Comparison of ENCODE assay signal across 23 cellular contexts in genomic region chr19:35320285-35320706, GRCh38. TPM values are rescaled to one million over a fixed set of nuclear protein-coding genes. Genes with fewer than 3 reads are reported as not detected.
DNase-seq lines count a peak whose midpoint lies in the region; ATAC-seq, FAIRE-seq and TF ChIP-seq lines count a peak whose summit lies in the region.
"Had no signal": no experiment of that assay in that cellular context is flagged by ENCODE, and none has a peak within 500 bp of the region (broad histone marks: within the 10 kb centered on the region; RNA-seq: fewer than 3 reads in every experiment).

No MANE protein-coding gene starts in this region.

- peaks cover 0 to 11% of the 10 kb centered on the region in 2 donors for H3K36me3 Mint-ChIP-seq in CD14-positive monocyte
- H3K36me3 Mint-ChIP-seq in Caco-2 (ENCODE audit: insufficient read depth, unreplicated experiment): no peaks in the 10 kb centered on the region

- H4K20me1 ChIP-seq in Karpas-422 (ENCODE audit: insufficient read depth, low read depth, low read length) (no peaks in the 10 kb centered on the region), GM12878 (ENCODE audit: control insufficient read depth, insufficient read depth) (no peaks in the 10 kb centered on the region)

- H3K27ac Mint-ChIP-seq in CD14-positive monocyte: peak overlapping the region; percentile 81 to 99 (median 98)
- H3K27ac Mint-ChIP-seq in Caco-2 (ENCODE audit: unreplicated experiment): no peak overlapping the region
- H3K27ac Mint-ChIP-seq: activated T-helper 2 cell treated with anti-CD3 and anti-CD28 coated beads, Interferon-gamma antibody, Interleukin-2, Interleukin-4, amounts not matched to agents 10 μg/mL and 5 μg/mL and 100 μg/mL, durations not matched to agents 14 hours and 24 hours and 36 hours; nephron had no signal

- POLR2A ChIA-PET in GM12878 (lab: Charles Lee): interaction anchor here (0.5 to 3.3 kb wide), 7 partner anchors 10 to 152 kb away, joined by 3 to 33 read pairs (median 3); partner anchors contain the start of gene CD22
- POLR2A ChIA-PET in Caco-2 (lab: Charles Lee): no interaction called here

- TF ChIP-seq CTCF in CD14-positive monocyte (IDR thresholded peaks at IDR 0.05): no peak
- no peak for TF ChIP-seq CTCF in GM12878 (IDR thresholded peaks at IDR 0.05 in 2 of 3, conservative IDR thresholded peaks at IDR 0.05 in 1 of 3; ENCODE audit: control insufficient read depth in 2 of 3, extremely low read depth in 1 of 3, insufficient read depth in 1 of 3, low read depth in 3 of 3, low read length in 3 of 3)
- no peak for TF ChIP-seq CTCF in spleen (IDR thresholded peaks at IDR 0.05 in 8 of 11, conservative IDR thresholded peaks at IDR 0.05 in 3 of 11)
- TF ChIP-seq CTCF in Caco-2 (IDR thresholded peaks at IDR 0.05; ENCODE audit: insufficient read depth in 1 of 2, low read depth in 1 of 2, low read length in 1 of 2, severe bottlenecking in 1 of 2, unreplicated experiment in 1 of 2): no peak

- TF ChIP-seq POLR2A in GM12878 (IDR thresholded peaks at IDR 0.05; ENCODE audit: low read depth, low read length): no peak
- TF ChIP-seq POLR2A in spleen (IDR thresholded peaks at IDR 0.05): no peak

- no TSS peak for BruUV-seq in GM12878 (replicated peaks; lab: Mats Ljungman, UMichigan)
- no TSS peak for BruUV-seq in Caco-2 (replicated peaks; lab: Mats Ljungman, UMichigan)

- H2AFZ ChIP-seq in Karpas-422 (ENCODE audit: low read length) (no peak overlapping the region), GM12878 (ENCODE audit: control insufficient read depth, low read depth, low read length) (peak overlapping the region; percentile 65)

- WGBS in GM12878 (ENCODE audit: insufficient coverage, insufficient replicate concordance, low lambda C conversion rate, missing lambda C conversion rate): 22% methylated on average over 7 of the region's 7 CpGs
- WGBS in spleen, 5 donors: 22 to 34% (median 26%) methylated on average over 6 to 7 of the region's 7 CpGs

- H3K27ac ChIP-seq in Karpas-422 (ENCODE audit: low read length) (peak overlapping the region; percentile 73), GM12878 (ENCODE audit: control insufficient read depth, insufficient read depth) (no peak overlapping the region), spleen (peak overlapping the region; percentile 27 to 84 (median 77))
- H3K27ac ChIP-seq: foreskin keratinocyte, prostate gland had no signal

- no peak for TF ChIP-seq RAD21 in GM12878 (IDR thresholded peaks at IDR 0.05; ENCODE audit: insufficient read depth, low read depth, low read length)

- H3K4me1 ChIP-seq in Karpas-422 (ENCODE audit: low read length) (peaks cover 64% of the 10 kb centered on the region), GM12878 (ENCODE audit: control insufficient read depth, insufficient read depth, low read length) (peaks cover 32% of the 10 kb centered on the region), spleen (peaks cover 24 to 98% (median 63%) of the 10 kb centered on the region in 6 donors), Caco-2 (no peaks in the 10 kb centered on the region)
- H3K4me1 ChIP-seq: foreskin keratinocyte, prostate gland had no signal

- TF ChIP-seq EP300 in GM12878 (IDR thresholded peaks at IDR 0.05; ENCODE audit: borderline replicate concordance in 1 of 2, control insufficient read depth in 1 of 2, low read depth in 2 of 2, low read length in 2 of 2): no peak; a peak in 1 of 4 replicates

- H3K9me3 Mint-ChIP-seq in CD14-positive monocyte: peaks cover 0 to 7% (median 2%) of the 10 kb centered on the region in 7 donors
- peaks cover 9% of the 10 kb centered on the region for H3K9me3 Mint-ChIP-seq in Caco-2 (ENCODE audit: unreplicated experiment)
- H3K9me3 Mint-ChIP-seq: activated T-helper 2 cell treated with anti-CD3 and anti-CD28 coated beads, Interferon-gamma antibody, Interleukin-2, Interleukin-4, amounts not matched to agents 10 μg/mL and 5 μg/mL and 100 μg/mL, durations not matched to agents 14 hours and 24 hours and 36 hours; nephron had no signal

- intact Hi-C loops in CD14-positive monocyte (cut with micrococcal nuclease) (no loop called here), GM12878 (cut with micrococcal nuclease; ENCODE audit: unreplicated experiment) (no loop called here), spleen (cut with DNase I; ENCODE audit: low total_unique reads) (no loop called here), Caco-2 (cut with micrococcal nuclease; ENCODE audit: unreplicated experiment) (no loop called here)

- no peak for FAIRE-seq in GM12878 (lab: Jason Lieb, UNC)
- FAIRE-seq: G401.6, HTR-8/SVneo had no signal

- H3K4me3 ChIP-seq in Karpas-422 (ENCODE audit: low read length) (peak overlapping the region; percentile 51), GM12878 (no peak overlapping the region), spleen (peak overlapping the region in 1 of 8 donors; percentile 16), Caco-2 (ENCODE audit: low read depth, low read length) (no peak overlapping the region)
- H3K4me3 ChIP-seq: MG63, prostate gland, stomach had no signal

- peak; percentile 38 for ATAC-seq in GM12878
- no peak for ATAC-seq in HG03196 (IDR thresholded peaks at IDR 0.05; ENCODE audit: unreplicated experiment)
- ATAC-seq: foreskin keratinocyte, Panc1 had no signal

- H3K9me2 ChIP-seq in Karpas-422 (replicated peaks; ENCODE audit: insufficient read depth, low read length): no peaks in the 10 kb centered on the region

- H3K4me2 ChIP-seq in Karpas-422 (ENCODE audit: low read depth, low read length, poor library complexity, severe bottlenecking) (peak overlapping the region; percentile 70), GM12878 (ENCODE audit: control insufficient read depth, insufficient read depth) (peak overlapping the region; percentile 54)

- DNase-seq in CD14-positive monocyte (ENCODE audit: low spot score) (peak; percentile 81), Karpas-422 (peak; percentile 87), GM12878 (ENCODE audit: low read depth, low spot score) (no peak), spleen (no peak), cortex of kidney (lab: John Stamatoyannopoulos, UW) (no peak), Caco-2 (no peak)
- no peak for DNase-seq in stimulated activated CD4-positive, alpha-beta T cell treated with anti-CD3 and anti-CD28 coated beads, Interleukin-4, amount 100 ng/mL, for 4 hours
- DNase-seq: amniotic stem cell, foreskin keratinocyte, H7, MG63, NCI-H2107, stomach had no signal

- H3K27me3 ChIP-seq in Karpas-422 (ENCODE audit: low read length): no peaks in the 10 kb centered on the region
- H3K27me3 ChIP-seq in GM12878 (replicated peaks in 1 of 2; ENCODE audit: control insufficient read depth in 2 of 2, insufficient read depth in 2 of 2, low read length in 1 of 2): no peaks in the 10 kb centered on the region
- H3K27me3 ChIP-seq in spleen (replicated peaks in 1 of 7): no peaks in the 10 kb centered on the region
- no peaks in the 10 kb centered on the region for H3K27me3 ChIP-seq in Caco-2 (replicated peaks; ENCODE audit: control insufficient read depth, insufficient read depth, low read length)

- CTCF ChIA-PET in GM12878 (lab: Yijun Ruan, JAX) (interaction anchor here (1.0 to 4.7 kb wide), 6 partner anchors 11 to 179 kb away, joined by 3 to 35 read pairs (median 6); partner anchors contain the start of gene CD22), Caco-2 (lab: Charles Lee) (no interaction called here)

- in situ Hi-C loops in GM12878 (cut with MboI): no loop called here

- peaks cover 74% of the 10 kb centered on the region for H3K4me1 Mint-ChIP-seq in CD14-positive monocyte
- H3K4me1 Mint-ChIP-seq in Caco-2 (ENCODE audit: low read depth, unreplicated experiment): peaks cover 14% of the 10 kb centered on the region

- SMC1A ChIA-PET in GM12878 (lab: Charles Lee; ENCODE audit: uncharacterized antibody, unreplicated experiment): interaction anchor here (0.9 to 11.0 kb wide), 9 partner anchors 8 to 146 kb away, joined by 3 to 122 read pairs (median 3); partner anchors contain the start of genes CD22 and FFAR1

- peak overlapping the region; percentile 41 to 74 for H3K4me3 Mint-ChIP-seq in CD14-positive monocyte
- no peak overlapping the region for H3K4me3 Mint-ChIP-seq in Caco-2 (ENCODE audit: unreplicated experiment)
- H3K4me3 Mint-ChIP-seq: central memory CD8-positive, alpha-beta T cell; nephron had no signal

- H3K36me3 ChIP-seq in Karpas-422 (ENCODE audit: insufficient read depth, low read length) (no peaks in the 10 kb centered on the region), GM12878 (ENCODE audit: control insufficient read depth in 2 of 2, insufficient read depth in 2 of 2, low read length in 1 of 2) (no peaks in the 10 kb centered on the region), spleen (no peaks in the 10 kb centered on the region), Caco-2 (ENCODE audit: control insufficient read depth, insufficient read depth, low read length) (no peaks in the 10 kb centered on the region)
- H3K36me3 ChIP-seq: MG63, prostate gland, stomach had no signal

- RAD21 ChIA-PET in GM12878 (lab: Charles Lee; ENCODE audit: unreplicated experiment): interaction anchor here (0.7 to 4.5 kb wide), 8 partner anchors 12 to 175 kb away, joined by 3 to 54 read pairs (median 4); partner anchors contain the start of gene CD22

- no peaks in the 10 kb centered on the region for H3K79me2 ChIP-seq in Karpas-422 (ENCODE audit: low read length)
- no peaks in the 10 kb centered on the region for H3K79me2 ChIP-seq in GM12878 (ENCODE audit: control insufficient read depth, insufficient read depth, low read length)

- H3K9ac ChIP-seq in Karpas-422 (ENCODE audit: low read length) (peak overlapping the region; percentile 55), GM12878 (ENCODE audit: control insufficient read depth, insufficient read depth, low read length) (peak overlapping the region; percentile 14; the same call in 1 of the 2 replicates)

- peaks cover 0 to 3% (median 2%) of the 10 kb centered on the region in 3 donors for H3K27me3 Mint-ChIP-seq in CD14-positive monocyte (ENCODE audit: low read depth in 3 of 3)
- no peaks in the 10 kb centered on the region for H3K27me3 Mint-ChIP-seq in Caco-2 (ENCODE audit: insufficient read depth, unreplicated experiment)

- H3K9me3 ChIP-seq in Karpas-422 (ENCODE audit: low read length) (peaks cover 4% of the 10 kb centered on the region), GM12878 (replicated peaks; ENCODE audit: control insufficient read depth, insufficient read depth, low read length) (peaks cover 2% of the 10 kb centered on the region; the same call in 2 of the 3 replicates), spleen (peaks cover 0 to 9% (median 2%) of the 10 kb centered on the region in 8 donors), Caco-2 (peaks cover 4% of the 10 kb centered on the region; the same call in 1 of the 2 replicates)
- H3K9me3 ChIP-seq: MG63, prostate gland had no signal

RNA-seq across cellular contexts. Expression of gene CD22, which starts 8.7 kb away (rescaled TPM):
- polyA plus RNA-seq in CD14-positive monocyte: under 1 TPM; 0.24 to 0.88 TPM
- total RNA-seq in Karpas-422 (2014; rRNA removed; shearing (Covaris generic); ENCODE audit: low replicate concordance): 454 and 602 TPM in 2 replicates
- total RNA-seq in GM12878 (2013; cell fraction: nucleolus; rRNA removed): 1,882 and 2,109 TPM in 2 replicates
- total RNA-seq in GM12878 (2014; rRNA removed): 238 and 245 TPM in 2 replicates
- 124 and 140 TPM in 2 replicates for total RNA-seq in GM12878 (2014; rRNA removed; fragmentation: Illumina TruSeq; extraction: Trizol)
- 261 and 294 TPM in 2 replicates for total RNA-seq in GM12878 (2021)
- 284 TPM for polyA plus RNA-seq in GM12878 (2011; ENCODE audit: low read depth)
- polyA plus RNA-seq in GM12878 (2011; rRNA removed): 216 and 271 TPM in 2 replicates
- polyA plus RNA-seq in GM12878 (2011; cell fraction: cytosol; rRNA removed): 276 and 316 TPM in 2 replicates
- 443 and 480 TPM in 2 replicates for polyA plus RNA-seq in GM12878 (2011; cell fraction: nucleus; rRNA removed)
- polyA plus RNA-seq in GM12878 (2012): 310 and 327 TPM in 2 replicates
- polyA plus RNA-seq in GM12878 (2014; fragmentation: Illumina TruSeq; extraction: Trizol): 288 and 344 TPM in 2 replicates
- 10 to 100 TPM; 23.0 to 24.4 TPM for polyA plus RNA-seq in GM12878 (2014; fragmentation: Nextera tagmentation; extraction: Ambion mirVana)
- polyA plus RNA-seq in GM12878 (2014; rRNA removed): 316 and 325 TPM in 2 replicates
- polyA plus RNA-seq in GM12878 (2016; fragmentation: Nextera tagmentation; extraction: Ambion mirVana): 10 to 100 TPM; 78.2 to 81.0 TPM
- polyA minus RNA-seq in GM12878 (2011; rRNA and poly(A)+ RNA removed): 482 and 491 TPM in 2 replicates
- polyA minus RNA-seq in GM12878 (2011; cell fraction: cytosol; rRNA and poly(A)+ RNA removed): 141 and 142 TPM in 2 replicates
- 170 and 251 TPM in 2 replicates for polyA minus RNA-seq in GM12878 (2011; cell fraction: nucleus; rRNA and poly(A)+ RNA removed)
- total RNA-seq in spleen: 100 to 1,000 TPM; 251 to 446 (median 339) TPM
- polyA plus RNA-seq in spleen: 100 to 1,000 TPM; 292 to 445 (median 394) TPM
- not detected in 2 replicates for total RNA-seq in Caco-2 (2022)
- total RNA-seq: foreskin keratinocyte, H7 had no signal
- polyA plus RNA-seq: foreskin keratinocyte had no signal

RNA-seq across cellular contexts. Expression of gene FFAR1, which starts 27.4 kb away (rescaled TPM):
- polyA plus RNA-seq in CD14-positive monocyte (not detected), GM12878 (2011; rRNA removed) (0.13 and 0.15 TPM in 2 replicates), GM12878 (2014; fragmentation: Illumina TruSeq; extraction: Trizol) (0.10 TPM in 1 of 2 replicates, not detected in the other), GM12878 (2014; fragmentation: Nextera tagmentation; extraction: Ambion mirVana) (under 1 TPM; 0.05 to 0.07 TPM), GM12878 (2014; rRNA removed) (0.32 and 0.51 TPM in 2 replicates), GM12878 (2016; fragmentation: Nextera tagmentation; extraction: Ambion mirVana) (not detected), spleen (under 1 TPM; 0.18 to 0.52 (median 0.26) TPM)
- 0.34 and 2.0 TPM in 2 replicates for total RNA-seq in Karpas-422 (2014; rRNA removed; shearing (Covaris generic); ENCODE audit: low replicate concordance)
- 4.1 and 5.1 TPM in 2 replicates for total RNA-seq in GM12878 (2013; cell fraction: nucleolus; rRNA removed)
- total RNA-seq in GM12878 (2014; rRNA removed) (0.27 and 0.28 TPM in 2 replicates), GM12878 (2014; rRNA removed; fragmentation: Illumina TruSeq; extraction: Trizol) (0.13 TPM in 1 of 2 replicates, not detected in the other), GM12878 (2021) (0.43 and 0.62 TPM in 2 replicates), spleen (under 1 TPM in 4 of 7 donors, not detected in 3; 0.16 to 0.32 (median 0.28) TPM), Caco-2 (2022) (not detected in 2 replicates)
- polyA plus RNA-seq in GM12878 (2011; ENCODE audit: low read depth): 0.92 TPM
- 0.19 and 0.28 TPM in 2 replicates for polyA plus RNA-seq in GM12878 (2011; cell fraction: cytosol; rRNA removed)
- polyA plus RNA-seq in GM12878 (2011; cell fraction: nucleus; rRNA removed): 1.5 TPM in 2 replicates
- 0.49 and 1.6 TPM in 2 replicates for polyA plus RNA-seq in GM12878 (2012)
- polyA minus RNA-seq in GM12878 (2011; rRNA and poly(A)+ RNA removed): 0.26 TPM in 1 of 2 replicates, not detected in the other
- not detected in 2 replicates for polyA minus RNA-seq in GM12878 (2011; cell fraction: cytosol; rRNA and poly(A)+ RNA removed)
- polyA minus RNA-seq in GM12878 (2011; cell fraction: nucleus; rRNA and poly(A)+ RNA removed): 0.24 and 0.77 TPM in 2 replicates
- total RNA-seq: activated CD8-positive, alpha-beta memory T cell treated with anti-CD3 and anti-CD28 coated beads for 36 hours; foreskin keratinocyte; H7; lower leg skin had no signal
- polyA plus RNA-seq: foreskin keratinocyte, stomach had no signal

RNA-seq across cellular contexts. Expression of gene MAG, which starts 28.3 kb away (rescaled TPM):
- polyA plus RNA-seq in CD14-positive monocyte (not detected), GM12878 (2011; rRNA removed) (0.03 and 0.23 TPM in 2 replicates), GM12878 (2014; fragmentation: Illumina TruSeq; extraction: Trizol) (0.06 TPM in 2 replicates), GM12878 (2014; fragmentation: Nextera tagmentation; extraction: Ambion mirVana) (not detected), GM12878 (2014; rRNA removed) (0.63 and 0.82 TPM in 2 replicates), GM12878 (2016; fragmentation: Nextera tagmentation; extraction: Ambion mirVana) (under 1 TPM; 0.16 to 0.23 TPM), spleen (under 1 TPM; 0.07 to 0.42 (median 0.16) TPM)
- 0.36 TPM in 1 of 2 replicates, not detected in the other for total RNA-seq in Karpas-422 (2014; rRNA removed; shearing (Covaris generic); ENCODE audit: low replicate concordance)
- 1.0 and 2.8 TPM in 2 replicates for total RNA-seq in GM12878 (2013; cell fraction: nucleolus; rRNA removed)
- total RNA-seq in GM12878 (2014; rRNA removed) (0.11 and 0.17 TPM in 2 replicates), GM12878 (2014; rRNA removed; fragmentation: Illumina TruSeq; extraction: Trizol) (0.05 and 0.09 TPM in 2 replicates), GM12878 (2021) (0.27 and 0.56 TPM in 2 replicates), spleen (10 to 100 TPM in 3 of 7 donors, under 1 TPM in 2, not detected in 2; 0.26 to 55.2 (median 35.1) TPM), Caco-2 (2022) (0.41 TPM in 1 of 2 replicates, not detected in the other)
- polyA plus RNA-seq in GM12878 (2011; ENCODE audit: low read depth): not detected
- 0.10 and 0.13 TPM in 2 replicates for polyA plus RNA-seq in GM12878 (2011; cell fraction: cytosol; rRNA removed)
- polyA plus RNA-seq in GM12878 (2011; cell fraction: nucleus; rRNA removed): 0.26 and 0.28 TPM in 2 replicates
- 0.11 TPM in 1 of 2 replicates, not detected in the other for polyA plus RNA-seq in GM12878 (2012)
- 0.10 and 0.22 TPM in 2 replicates for polyA minus RNA-seq in GM12878 (2011; rRNA and poly(A)+ RNA removed)
- polyA minus RNA-seq in GM12878 (2011; cell fraction: cytosol; rRNA and poly(A)+ RNA removed): 0.53 TPM in 1 of 2 replicates, not detected in the other
- not detected in 2 replicates for polyA minus RNA-seq in GM12878 (2011; cell fraction: nucleus; rRNA and poly(A)+ RNA removed)
- total RNA-seq: activated CD8-positive, alpha-beta memory T cell treated with anti-CD3 and anti-CD28 coated beads for 36 hours; foreskin keratinocyte had no signal
- polyA plus RNA-seq: foreskin keratinocyte had no signal

RNA-seq across cellular contexts. Expression of gene FFAR3, which starts 38.0 kb away (rescaled TPM):
- polyA plus RNA-seq in CD14-positive monocyte (1 to 10 TPM; 1.2 TPM), GM12878 (2011; rRNA removed) (not detected in 2 replicates), GM12878 (2014; fragmentation: Illumina TruSeq; extraction: Trizol) (0.15 TPM in 1 of 2 replicates, not detected in the other), GM12878 (2014; fragmentation: Nextera tagmentation; extraction: Ambion mirVana) (not detected), GM12878 (2014; rRNA removed) (not detected in 2 replicates), GM12878 (2016; fragmentation: Nextera tagmentation; extraction: Ambion mirVana) (not detected), spleen (under 1 TPM; 0.30 to 0.45 (median 0.33) TPM)
- total RNA-seq in Karpas-422 (2014; rRNA removed; shearing (Covaris generic); ENCODE audit: low replicate concordance): not detected in 2 replicates
- 0.42 and 0.44 TPM in 2 replicates for total RNA-seq in GM12878 (2013; cell fraction: nucleolus; rRNA removed)
- total RNA-seq in GM12878 (2014; rRNA removed) (not detected in 2 replicates), GM12878 (2014; rRNA removed; fragmentation: Illumina TruSeq; extraction: Trizol) (not detected in 2 replicates), GM12878 (2021) (0.18 TPM in 1 of 2 replicates, not detected in the other), spleen (1 to 10 TPM in 4 of 7 donors, under 1 TPM in 2, not detected in 1; 0.55 to 3.2 (median 2.0) TPM), Caco-2 (2022) (not detected in 2 replicates)
- not detected for polyA plus RNA-seq in GM12878 (2011; ENCODE audit: low read depth)
- not detected in 2 replicates for polyA plus RNA-seq in GM12878 (2011; cell fraction: cytosol; rRNA removed)
- 0.12 and 0.36 TPM in 2 replicates for polyA plus RNA-seq in GM12878 (2011; cell fraction: nucleus; rRNA removed)
- 0.15 TPM in 1 of 2 replicates, not detected in the other for polyA plus RNA-seq in GM12878 (2012)
- polyA minus RNA-seq in GM12878 (2011; rRNA and poly(A)+ RNA removed): not detected in 2 replicates
- polyA minus RNA-seq in GM12878 (2011; cell fraction: cytosol; rRNA and poly(A)+ RNA removed): not detected in 2 replicates
- polyA minus RNA-seq in GM12878 (2011; cell fraction: nucleus; rRNA and poly(A)+ RNA removed): not detected in 2 replicates
- total RNA-seq: foreskin keratinocyte, H7, lower leg skin, stomach had no signal
- polyA plus RNA-seq: foreskin keratinocyte had no signal

RNA-seq across cellular contexts. Expression of gene HAMP, which starts 38.0 kb away (rescaled TPM):
- polyA plus RNA-seq in CD14-positive monocyte (not detected), GM12878 (2011; rRNA removed) (0.03 TPM in 1 of 2 replicates, not detected in the other), GM12878 (2014; fragmentation: Illumina TruSeq; extraction: Trizol) (0.10 TPM in 1 of 2 replicates, not detected in the other), GM12878 (2014; fragmentation: Nextera tagmentation; extraction: Ambion mirVana) (under 1 TPM; 0.58 to 0.71 TPM), GM12878 (2014; rRNA removed) (0.53 TPM in 1 of 2 replicates, not detected in the other), GM12878 (2016; fragmentation: Nextera tagmentation; extraction: Ambion mirVana) (under 1 TPM; 0.23 to 0.63 TPM), spleen (1 to 10 TPM in 2 of 3 donors, under 1 TPM in 1; 0.48 to 5.0 (median 2.0) TPM)
- 0.45 TPM in 1 of 2 replicates, not detected in the other for total RNA-seq in Karpas-422 (2014; rRNA removed; shearing (Covaris generic); ENCODE audit: low replicate concordance)
- 0.17 TPM in 1 of 2 replicates, not detected in the other for total RNA-seq in GM12878 (2013; cell fraction: nucleolus; rRNA removed)
- total RNA-seq in GM12878 (2014; rRNA removed) (0.45 TPM in 1 of 2 replicates, not detected in the other), GM12878 (2014; rRNA removed; fragmentation: Illumina TruSeq; extraction: Trizol) (0.36 TPM in 1 of 2 replicates, not detected in the other), GM12878 (2021) (not detected in 2 replicates), spleen (under 1 TPM in 2 of 7 donors, not detected in 5; 0.60 to 0.67 TPM), Caco-2 (2022) (not detected in 2 replicates)
- 0.31 TPM for polyA plus RNA-seq in GM12878 (2011; ENCODE audit: low read depth)
- polyA plus RNA-seq in GM12878 (2011; cell fraction: cytosol; rRNA removed): 0.15 TPM in 1 of 2 replicates, not detected in the other
- 0.42 and 0.45 TPM in 2 replicates for polyA plus RNA-seq in GM12878 (2011; cell fraction: nucleus; rRNA removed)
- polyA plus RNA-seq in GM12878 (2012): 0.17 and 0.26 TPM in 2 replicates
- 0.07 and 0.15 TPM in 2 replicates for polyA minus RNA-seq in GM12878 (2011; rRNA and poly(A)+ RNA removed)
- not detected in 2 replicates for polyA minus RNA-seq in GM12878 (2011; cell fraction: cytosol; rRNA and poly(A)+ RNA removed)
- 0.24 and 0.77 TPM in 2 replicates for polyA minus RNA-seq in GM12878 (2011; cell fraction: nucleus; rRNA and poly(A)+ RNA removed)
- total RNA-seq: foreskin keratinocyte, H7, lower leg skin had no signal
- polyA plus RNA-seq: foreskin keratinocyte had no signal

Comparison
In these comparisons a context has a peak if more than half of its experiments do, and no peak if none do; other contexts are left out.
1. DNase-seq: peak in CD14-positive monocyte (single experiment) and Karpas-422 (single experiment); none in GM12878 (single experiment), spleen (single experiment), stimulated activated CD4-positive, alpha-beta T cell treated with anti-CD3 and anti-CD28 coated beads, Interleukin-4, amount 100 ng/mL, for 4 hours (0 of 2), cortex of kidney (single experiment) and Caco-2 (0 of 2).
2. RNA of gene CD22, which starts 8.7 kb away (total RNA-seq): 454 to 602 TPM in Karpas-422, 251 to 446 TPM in spleen and 124 to 2,109 TPM in GM12878; not detected in Caco-2; every median in the first group is over 100 times any median in the second.